In genomic region chr16:2250652-2251280, GRCh38 we compare ENCODE assay signal across 6 cellular contexts. TPM values are rescaled to one million over a fixed set of nuclear protein-coding genes. Genes with fewer than 3 reads are reported as not detected.
A peak's percentile ranks its signal among the peaks of the same experiment; 100 is the strongest.
DNase-seq lines count a peak whose midpoint lies in the region; ATAC-seq and TF ChIP-seq lines count a peak whose summit lies in the region.

No MANE protein-coding gene starts in this region.

- no peak for TF ChIP-seq CTCF in gastrocnemius medialis (IDR thresholded peaks at IDR 0.05 in 4 of 5, conservative IDR thresholded peaks at IDR 0.05 in 1 of 5)

- H3K4me1 ChIP-seq in gastrocnemius medialis, result peaks cover 20 to 22% of the 10 kb centered on the region in 2 donors

- peak overlapping the region; percentile 68 to 89 (median 70) for H3K4me3 ChIP-seq in gastrocnemius medialis

- H3K27ac Mint-ChIP-seq in effector memory CD8-positive, alpha-beta T cell, result peak overlapping the region; percentile 91 to 92

- ATAC-seq in effector memory CD8-positive, alpha-beta T cell (replicated peaks), result peak; percentile 27
- ATAC-seq in gastrocnemius medialis (peak; percentile 38 to 46), GM19455 (IDR thresholded peaks at IDR 0.05; ENCODE audit: unreplicated experiment) (no peak)

- H3K4me3 Mint-ChIP-seq in effector memory CD8-positive, alpha-beta T cell, result peak overlapping the region; percentile 87 to 88

- no peak for TF ChIP-seq POLR2A in gastrocnemius medialis (IDR thresholded peaks at IDR 0.05)

- H3K9me3 ChIP-seq in gastrocnemius medialis, result no peaks in the 10 kb centered on the region

- H3K27me3 ChIP-seq in gastrocnemius medialis, result no peaks in the 10 kb centered on the region

- H3K4me1 Mint-ChIP-seq in effector memory CD8-positive, alpha-beta T cell (ENCODE audit: low read depth in 2 of 2), result peaks cover 2 to 4% of the 10 kb centered on the region in 2 donors

- peak overlapping the region; percentile 86 to 97 (median 92) for H3K27ac ChIP-seq in gastrocnemius medialis

- intact Hi-C loops in gastrocnemius medialis (cut with DNase I; ENCODE audit: low total_unique reads), result loop anchor here (1.0 to 2.0 kb wide), 6 partner anchors 18 to 228 kb away; partner anchors contain the start of genes ABCA3, RNPS1 and TRAF7

- H3K36me3 Mint-ChIP-seq in effector memory CD8-positive, alpha-beta T cell (ENCODE audit: insufficient read depth), result peaks cover 57% of the 10 kb centered on the region

- peaks cover 0 to 42% of the 10 kb centered on the region in 2 donors for H3K36me3 ChIP-seq in gastrocnemius medialis

- DNase-seq in ELR (ENCODE audit: low read depth) (peak; percentile 45), RPMI7951 (ENCODE audit: low read depth) (peak; percentile 25), gastrocnemius medialis (peak in 1 of 2 donors; percentile 66), mesenteric fat pad (ENCODE audit: low spot score) (no peak)
- DNase-seq in effector memory CD8-positive, alpha-beta T cell, result peak; percentile 28 to 37 (median 31)

- H3K9me3 Mint-ChIP-seq in effector memory CD8-positive, alpha-beta T cell, result no peaks in the 10 kb centered on the region

- no peaks in the 10 kb centered on the region for H3K27me3 Mint-ChIP-seq in effector memory CD8-positive, alpha-beta T cell

- in situ Hi-C loops in gastrocnemius medialis (cut with MboI; ENCODE audit: low sequenced_read_pairs in 4 of 4), result no loop called here

RNA-seq across cellular contexts. Expression of gene ECI1, which starts 0.6 kb away (rescaled TPM):
- total RNA-seq in RPMI7951 (2014; rRNA removed; shearing (Covaris generic)), result 36.5 and 45.3 TPM in 2 replicates
- total RNA-seq in gastrocnemius medialis (100 to 1,000 TPM in 1 of 4 donors, 10 to 100 TPM in 3; 74.0 to 137 (median 79.3) TPM), mesenteric fat pad (44.4 TPM)

RNA-seq across cellular contexts. Expression of gene DNASE1L2, which starts 14.5 kb away (rescaled TPM):
- 0.39 and 0.60 TPM in 2 replicates for total RNA-seq in RPMI7951 (2014; rRNA removed; shearing (Covaris generic))
- 1 to 10 TPM in 1 of 4 donors, under 1 TPM in 1, not detected in 2; 0.69 to 2.1 TPM for total RNA-seq in gastrocnemius medialis
- total RNA-seq in mesenteric fat pad, result 0.39 TPM

RNA-seq across cellular contexts. Expression of gene RNPS1, which starts 17.2 kb away (rescaled TPM):
- 148 and 155 TPM in 2 replicates for total RNA-seq in RPMI7951 (2014; rRNA removed; shearing (Covaris generic))
- total RNA-seq in gastrocnemius medialis, result 100 to 1,000 TPM; 158 to 222 (median 172) TPM
- total RNA-seq in mesenteric fat pad, result 123 TPM

RNA-seq across cellular contexts. Expression of gene E4F1, which starts 27.4 kb away (rescaled TPM):
- total RNA-seq in RPMI7951 (2014; rRNA removed; shearing (Covaris generic)), result 10.5 and 14.0 TPM in 2 replicates
- total RNA-seq in gastrocnemius medialis, result 10 to 100 TPM; 24.5 to 38.4 (median 27.0) TPM
- total RNA-seq in mesenteric fat pad, result 15.1 TPM

RNA-seq across cellular contexts. Expression of gene PGP, which starts 36.1 kb away (rescaled TPM):
- total RNA-seq in RPMI7951 (2014; rRNA removed; shearing (Covaris generic)), result 14.1 and 21.0 TPM in 2 replicates
- total RNA-seq in gastrocnemius medialis (10 to 100 TPM; 19.6 to 43.1 (median 25.6) TPM), mesenteric fat pad (11.8 TPM)
